In the genomic region with DNA sequence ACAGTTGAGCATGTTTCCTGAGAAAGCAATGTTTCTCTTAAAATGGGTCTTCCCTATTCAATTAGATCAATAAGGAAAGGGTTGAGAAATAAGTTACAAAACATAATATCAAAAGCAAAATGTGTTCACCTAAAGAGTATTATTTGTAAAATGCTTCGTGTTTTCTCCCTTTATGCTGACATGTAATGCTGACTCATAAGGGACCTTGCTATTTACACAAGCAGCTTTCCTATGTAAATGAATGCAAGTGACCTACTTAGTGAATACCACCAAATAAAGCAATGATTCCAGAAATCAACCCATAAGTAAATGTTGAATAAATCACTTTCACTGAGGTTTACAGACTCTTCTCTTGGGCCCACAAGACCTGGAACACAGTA, we compare ENCODE assay signal across 8 cellular contexts.
A peak's percentile ranks its signal among the peaks of the same experiment; 100 is the strongest.
DNase-seq lines count a peak whose midpoint lies in the region; ATAC-seq and TF ChIP-seq lines count a peak whose summit lies in the region.

No MANE protein-coding gene starts in this region.

- TF ChIP-seq CTCF in fibroblast of villous mesenchyme (IDR thresholded peaks at IDR 0.05; ENCODE audit: insufficient read depth, low read depth, low read length) = no peak
- TF ChIP-seq CTCF in CD4-positive, alpha-beta T cell (IDR thresholded peaks at IDR 0.05) = no peak

- peaks cover 6 to 26% of the 10 kb centered on the region in 2 donors for H3K4me1 Mint-ChIP-seq in immature natural killer cell
- no peaks in the 10 kb centered on the region for H3K4me1 Mint-ChIP-seq in CD4-positive, alpha-beta T cell (ENCODE audit: low read depth)

- H3K27me3 ChIP-seq in CD4-positive, alpha-beta T cell (ENCODE audit: control insufficient read depth, insufficient read depth, low read length) = no peaks in the 10 kb centered on the region

- H3K9me3 Mint-ChIP-seq in immature natural killer cell = no peaks in the 10 kb centered on the region
- H3K9me3 Mint-ChIP-seq in CD4-positive, alpha-beta T cell = no peaks in the 10 kb centered on the region

- H3K9me3 ChIP-seq in CD4-positive, alpha-beta T cell (ENCODE audit: control insufficient read depth, low read length) = no peaks in the 10 kb centered on the region

- peak; percentile 71 for ATAC-seq in GM21723 (IDR thresholded peaks at IDR 0.05; ENCODE audit: unreplicated experiment)
- no peak for ATAC-seq in CD4-positive, alpha-beta T cell (ENCODE audit: poor library complexity)

- peak; percentile 56 for DNase-seq in DMS53 treated with DMSO at 0.1 percent for 48 hours (lab: John Stamatoyannopoulos, UW; ENCODE audit: unreplicated experiment)
- DNase-seq in LHCN-M2 (ENCODE audit: low read depth) = peak; percentile 56
- DNase-seq in fibroblast of villous mesenchyme (ENCODE audit: low read depth) = peak; percentile 81
- DNase-seq in GOT3 (lab: John Stamatoyannopoulos, UW) = no peak
- DNase-seq in immature natural killer cell = no peak
- no peak for DNase-seq in germinal center (ENCODE audit: low spot score)
- no peak for DNase-seq in CD4-positive, alpha-beta T cell

- H3K36me3 Mint-ChIP-seq in immature natural killer cell = peaks cover 8 to 28% (median 27%) of the 10 kb centered on the region in 3 donors
- H3K36me3 Mint-ChIP-seq in CD4-positive, alpha-beta T cell (ENCODE audit: low read depth) = no peaks in the 10 kb centered on the region

- no peak overlapping the region for H3K27ac ChIP-seq in CD4-positive, alpha-beta T cell (ENCODE audit: low read depth, low read length)

- CTCF ChIA-PET in CD4-positive, alpha-beta T cell (lab: Charles Lee) = no interaction called here

- peak overlapping the region in 1 of 6 donors; percentile 44 for H3K27ac Mint-ChIP-seq in immature natural killer cell
- H3K27ac Mint-ChIP-seq in CD4-positive, alpha-beta T cell = no peak overlapping the region

- H3K4me3 Mint-ChIP-seq in immature natural killer cell = no peak overlapping the region
- no peak overlapping the region for H3K4me3 Mint-ChIP-seq in CD4-positive, alpha-beta T cell

- intact Hi-C loops in CD4-positive, alpha-beta T cell (cut with DNase I, micrococcal nuclease) = no loop called here

- POLR2A ChIA-PET in CD4-positive, alpha-beta T cell (lab: Charles Lee) = no interaction called here

- no peak overlapping the region for H3K4me3 ChIP-seq in fibroblast of villous mesenchyme (ENCODE audit: low read depth, low read length)

- H3K27me3 Mint-ChIP-seq in immature natural killer cell (ENCODE audit: low read depth in 3 of 3) = no peaks in the 10 kb centered on the region
- no peaks in the 10 kb centered on the region for H3K27me3 Mint-ChIP-seq in CD4-positive, alpha-beta T cell

Comparison
In these comparisons a context has a peak if more than half of its experiments do, and no peak if none do; other contexts are left out.
1. DNase-seq: peak in DMS53 treated with DMSO at 0.1 percent for 48 hours (single experiment), LHCN-M2 (single experiment) and fibroblast of villous mesenchyme (single experiment); none in GOT3 (single experiment), immature natural killer cell (0 of 3), germinal center (single experiment) and CD4-positive, alpha-beta T cell (0 of 10).